ENCODE assay signal across 10 cellular contexts in the genomic region with DNA sequence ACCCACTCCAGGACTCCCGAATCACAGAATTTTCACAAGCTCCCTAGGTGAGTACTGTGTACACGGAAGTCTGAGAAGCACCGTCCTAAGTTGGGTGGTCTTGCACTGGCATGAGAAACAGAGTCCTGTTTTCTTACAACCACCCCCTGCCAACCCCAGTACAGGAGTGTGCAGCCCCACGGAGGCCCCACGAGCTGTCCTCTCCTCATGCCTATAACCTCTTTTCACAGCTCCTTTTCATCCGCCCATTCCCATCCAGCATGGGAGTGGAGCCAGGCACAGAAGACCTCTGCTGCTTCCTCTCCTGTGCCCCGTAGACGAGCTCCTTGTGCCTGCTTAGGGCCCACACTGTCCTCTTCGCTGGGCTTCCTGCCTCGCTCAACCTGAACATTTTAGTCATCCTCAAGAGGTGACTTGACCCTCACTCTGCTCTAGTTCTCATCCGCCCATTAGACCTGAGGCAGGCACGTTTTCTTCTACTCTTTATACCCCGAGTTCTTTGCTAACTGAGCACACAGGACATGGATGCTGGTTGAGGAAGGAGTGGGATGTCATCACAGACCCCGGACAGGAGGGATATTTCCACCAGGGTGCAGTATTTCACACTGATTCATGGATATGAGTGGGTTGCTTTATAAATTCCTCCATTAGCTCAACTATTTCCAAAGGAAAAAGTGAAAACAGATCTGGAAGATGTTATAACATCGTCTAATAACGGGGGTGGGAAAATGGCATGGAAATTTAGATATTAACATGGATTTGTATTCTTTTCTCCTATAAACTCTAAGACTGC.
DNase-seq lines count a peak whose midpoint lies in the region; ATAC-seq and TF ChIP-seq lines count a peak whose summit lies in the region.
"Had no signal": no experiment of that assay in that cellular context is flagged by ENCODE, and none has a peak within 500 bp of the region (broad histone marks: within the 10 kb centered on the region; RNA-seq: fewer than 3 reads in every experiment).

No MANE protein-coding gene starts in this region.

- H3K4me2 ChIP-seq in MM.1S (ENCODE audit: low read depth, low read length), result no peak overlapping the region

- no peak overlapping the region for H3K27ac Mint-ChIP-seq in Caco-2 (ENCODE audit: unreplicated experiment)
- no peak overlapping the region for H3K27ac Mint-ChIP-seq in neural crest cell (ENCODE audit: unreplicated experiment)
- H3K27ac Mint-ChIP-seq in activated CD4-positive, alpha-beta T cell treated with anti-CD3 and anti-CD28 coated beads for 36 hours, result no peak overlapping the region

- H3K4me1 Mint-ChIP-seq in Caco-2 (ENCODE audit: low read depth, unreplicated experiment) (peaks cover 32% of the 10 kb centered on the region), neural crest cell (peaks cover 13% of the 10 kb centered on the region)
- H3K4me1 Mint-ChIP-seq in activated CD4-positive, alpha-beta T cell treated with anti-CD3 and anti-CD28 coated beads for 36 hours, result no peaks in the 10 kb centered on the region

- H2AFZ ChIP-seq in MM.1S (ENCODE audit: low read length), result no peak overlapping the region

- no peaks in the 10 kb centered on the region for H3K27me3 ChIP-seq in Caco-2 (replicated peaks; ENCODE audit: control insufficient read depth, insufficient read depth, low read length)
- no peaks in the 10 kb centered on the region for H3K27me3 ChIP-seq in MM.1S (replicated peaks; ENCODE audit: insufficient read depth, low read length)

- intact Hi-C loops in Caco-2 (cut with micrococcal nuclease; ENCODE audit: unreplicated experiment), result loop anchor here (1.0 to 5.0 kb wide), 2 partner anchors 197 to 413 kb away; no protein-coding TSS in a partner anchor
- intact Hi-C loops in activated CD4-positive, alpha-beta T cell treated with anti-CD3 and anti-CD28 coated beads for 36 hours (cut with DNase I, micrococcal nuclease), result no loop called here

- peaks cover 17% of the 10 kb centered on the region for H3K4me1 ChIP-seq in Caco-2
- H3K4me1 ChIP-seq in MM.1S (ENCODE audit: low read length), result no peaks in the 10 kb centered on the region

- POLR2A ChIA-PET in Caco-2 (lab: Charles Lee), result no interaction called here
- POLR2A ChIA-PET in activated CD4-positive, alpha-beta T cell treated with anti-CD3 and anti-CD28 coated beads for 36 hours (lab: Charles Lee), result no interaction called here

- no peaks in the 10 kb centered on the region for H3K9me3 ChIP-seq in Caco-2
- H3K9me3 ChIP-seq in MM.1S (replicated peaks; ENCODE audit: insufficient read depth, low read length), result no peaks in the 10 kb centered on the region

- H3K36me3 ChIP-seq in Caco-2 (ENCODE audit: control insufficient read depth, insufficient read depth, low read length) (no peaks in the 10 kb centered on the region), MM.1S (replicated peaks; ENCODE audit: insufficient read depth, low read length) (no peaks in the 10 kb centered on the region)

- no peaks in the 10 kb centered on the region for H3F3A ChIP-seq in MM.1S (ENCODE audit: insufficient read depth, low read length)

- TF ChIP-seq CTCF in Caco-2 (IDR thresholded peaks at IDR 0.05; ENCODE audit: insufficient read depth in 1 of 2, low read depth in 1 of 2, low read length in 1 of 2, severe bottlenecking in 1 of 2, unreplicated experiment in 1 of 2) (peak; percentile 28 to 32), fibroblast of pulmonary artery (IDR thresholded peaks at IDR 0.05; ENCODE audit: low read length, missing control alignments) (peak; percentile 60), neural crest cell (conservative IDR thresholded peaks at IDR 0.05) (peak; percentile 51), MM.1S (IDR thresholded peaks at IDR 0.05; ENCODE audit: low read length) (no peak)

- CTCF ChIA-PET in Caco-2 (lab: Charles Lee), result no interaction called here
- CTCF ChIA-PET in activated CD4-positive, alpha-beta T cell treated with anti-CD3 and anti-CD28 coated beads for 36 hours (lab: Charles Lee), result interaction anchor here (0.6 kb wide), 2 partner anchors 85 to 214 kb away, joined by 3 read pairs; no protein-coding TSS in a partner anchor

- no peak overlapping the region for H3K9ac ChIP-seq in MM.1S (ENCODE audit: low read length)

- H3K9me2 ChIP-seq in MM.1S (replicated peaks; ENCODE audit: insufficient read depth, low read length), result no peaks in the 10 kb centered on the region

- H3K27me3 Mint-ChIP-seq in Caco-2 (ENCODE audit: insufficient read depth, unreplicated experiment) (no peaks in the 10 kb centered on the region), neural crest cell (ENCODE audit: low read depth) (peaks cover 14% of the 10 kb centered on the region)
- H3K27me3 Mint-ChIP-seq in activated CD4-positive, alpha-beta T cell treated with anti-CD3 and anti-CD28 coated beads for 36 hours, result peaks cover 17% of the 10 kb centered on the region

- ATAC-seq in activated CD4-positive, alpha-beta T cell treated with anti-CD3 and anti-CD28 coated beads for 36 hours, result no peak
- ATAC-seq in HG03108 (IDR thresholded peaks at IDR 0.05; ENCODE audit: unreplicated experiment), result no peak

- H3K36me3 Mint-ChIP-seq in Caco-2 (ENCODE audit: insufficient read depth, unreplicated experiment) (no peaks in the 10 kb centered on the region), neural crest cell (ENCODE audit: low read depth) (no peaks in the 10 kb centered on the region)
- no peaks in the 10 kb centered on the region for H3K36me3 Mint-ChIP-seq in activated CD4-positive, alpha-beta T cell treated with anti-CD3 and anti-CD28 coated beads for 36 hours (ENCODE audit: low read depth)

- no TSS peak for BruUV-seq in Caco-2 (replicated peaks; lab: Mats Ljungman, UMichigan)

- no peak overlapping the region for H3K27ac ChIP-seq in MM.1S (ENCODE audit: low read length)

- H3K9me3 Mint-ChIP-seq in Caco-2 (ENCODE audit: unreplicated experiment) (no peaks in the 10 kb centered on the region), neural crest cell (no peaks in the 10 kb centered on the region)
- H3K9me3 Mint-ChIP-seq in activated CD4-positive, alpha-beta T cell treated with anti-CD3 and anti-CD28 coated beads for 36 hours (ENCODE audit: low read depth), result no peaks in the 10 kb centered on the region

- H3K4me3 ChIP-seq in Caco-2 (ENCODE audit: low read depth, low read length) (no peak overlapping the region), fibroblast of pulmonary artery (replicated peaks; ENCODE audit: low read depth, low read length) (no peak overlapping the region), MM.1S (ENCODE audit: low read length) (no peak overlapping the region)

- no peaks in the 10 kb centered on the region for H3K79me2 ChIP-seq in MM.1S (ENCODE audit: low read length)

- DNase-seq in Caco-2, result peak in 1 of 2 experiments; percentile 46
- peak; percentile 8 for DNase-seq in OCI-M1 (lab: John Stamatoyannopoulos, UW)
- peak; percentile 74 for DNase-seq in fibroblast of pulmonary artery (ENCODE audit: low read depth)
- DNase-seq in neural crest cell (ENCODE audit: low read depth, low spot score), result no peak
- DNase-seq in activated CD4-positive, alpha-beta T cell treated with anti-CD3 and anti-CD28 coated beads for 36 hours, result no peak
- no peak for DNase-seq in NCI-H2081 treated with DMSO at 0.1 percent for 48 hours (lab: John Stamatoyannopoulos, UW)
- no peak for DNase-seq in MM.1S
- DNase-seq: activated CD4-positive, alpha-beta T cell treated with anti-CD3 and anti-CD28 coated beads for 48 hours; MV-4-11 had no signal

- no peaks in the 10 kb centered on the region for H4K20me1 ChIP-seq in MM.1S (ENCODE audit: insufficient read depth, low read length)

- no peak overlapping the region for H3K4me3 Mint-ChIP-seq in Caco-2 (ENCODE audit: unreplicated experiment)
- no peak overlapping the region for H3K4me3 Mint-ChIP-seq in neural crest cell
- no peak overlapping the region for H3K4me3 Mint-ChIP-seq in activated CD4-positive, alpha-beta T cell treated with anti-CD3 and anti-CD28 coated beads for 36 hours

Comparison
In these comparisons a context has a peak if more than half of its experiments do, and no peak if none do; other contexts are left out.
1. DNase-seq: peak in OCI-M1 (single experiment) and fibroblast of pulmonary artery (single experiment); none in neural crest cell (single experiment), activated CD4-positive, alpha-beta T cell treated with anti-CD3 and anti-CD28 coated beads for 36 hours (single experiment), NCI-H2081 treated with DMSO at 0.1 percent for 48 hours (single experiment) and MM.1S (single experiment).